Comparison of ENCODE assay signal across 8 cellular contexts in genomic region chr2:39469807-39470206, GRCh38. TPM values are rescaled to one million over a fixed set of nuclear protein-coding genes. Genes with fewer than 3 reads are reported as not detected.
DNase-seq lines count a peak whose midpoint lies in the region; ATAC-seq and TF ChIP-seq lines count a peak whose summit lies in the region.

No MANE protein-coding gene starts in this region.

- H3K4ac ChIP-seq in mesendoderm (ENCODE audit: low read depth, low read length): no peak overlapping the region

- H2BK120ac ChIP-seq in mesendoderm (ENCODE audit: low read depth, low read length): no peak overlapping the region

- intact Hi-C loops in MCF 10A (cut with micrococcal nuclease): no loop called here

- H3K27me3 ChIP-seq in GM06990 (replicated peaks; ENCODE audit: control insufficient read depth, insufficient read depth, low read length) (no peaks in the 10 kb centered on the region), mesendoderm (ENCODE audit: insufficient read depth, low read length, poor library complexity) (no peaks in the 10 kb centered on the region)

- H3K79me2 ChIP-seq in mesendoderm (ENCODE audit: control insufficient read depth, insufficient read depth, low read length): no peaks in the 10 kb centered on the region

- H3K27ac Mint-ChIP-seq in MCF 10A (ENCODE audit: low read depth, unreplicated experiment): peak overlapping the region; percentile 49

- POLR2A ChIA-PET in MCF 10A (lab: Yijun Ruan, JAX): interaction anchor here (0.7 to 3.2 kb wide), 9 partner anchors 12 to 90 kb away, joined by 3 to 41 read pairs (median 4); partner anchors contain the start of gene MAP4K3

- DNase-seq in GM06990 (ENCODE audit: extremely low read depth, insufficient read length) (peak; percentile 52), MCF 10A (ENCODE audit: unreplicated experiment) (peak; percentile 40), mesendoderm (peak; percentile 66), SHP77 (lab: John Stamatoyannopoulos, UW) (no peak), NCI-H345 treated with DMSO at 0.1 percent for 48 hours (lab: John Stamatoyannopoulos, UW; ENCODE audit: unreplicated experiment) (no peak)
- DNase-seq in activated CD8-positive, alpha-beta memory T cell treated with anti-CD3 and anti-CD28 coated beads, Interleukin-2, amount 50 U/mL, for 48 hours: no peak

- H3K36me3 ChIP-seq in GM06990 (ENCODE audit: control insufficient read depth, insufficient read depth, low read length): no peaks in the 10 kb centered on the region
- H3K36me3 ChIP-seq in mesendoderm (ENCODE audit: control insufficient read depth, insufficient read depth, low read length): no peaks in the 10 kb centered on the region

- H3K36me3 Mint-ChIP-seq in MCF 10A (ENCODE audit: insufficient read depth, unreplicated experiment): peaks cover 15% of the 10 kb centered on the region

- no peak overlapping the region for H3K9ac ChIP-seq in mesendoderm (ENCODE audit: low read length)

- H3K56ac ChIP-seq in mesendoderm (ENCODE audit: low read length): no peak overlapping the region

- peak overlapping the region; percentile 35 for H3K4me3 Mint-ChIP-seq in MCF 10A (ENCODE audit: unreplicated experiment)

- CTCF ChIA-PET in MCF 10A (lab: Yijun Ruan, JAX): interaction anchor here (0.8 to 1.1 kb wide), 4 partner anchors 29 to 227 kb away, joined by 3 to 5 read pairs (median 3); no protein-coding TSS in a partner anchor

- H3K18ac ChIP-seq in mesendoderm (ENCODE audit: low read length): no peak overlapping the region

- no peak overlapping the region for H3K4me2 ChIP-seq in mesendoderm (ENCODE audit: low read length)

- H4K8ac ChIP-seq in mesendoderm (ENCODE audit: low read depth, low read length): no peak overlapping the region

- H3K9me3 Mint-ChIP-seq in MCF 10A (ENCODE audit: unreplicated experiment): no peaks in the 10 kb centered on the region

- H2BK5ac ChIP-seq in mesendoderm (ENCODE audit: low read length): no peak overlapping the region

- no TSS peak for BruUV-seq in MCF 10A (replicated peaks; lab: Mats Ljungman, UMichigan)

- ATAC-seq in GM21381 (IDR thresholded peaks at IDR 0.05; ENCODE audit: unreplicated experiment): peak; percentile 85
- ATAC-seq in HG03521 (IDR thresholded peaks at IDR 0.05; ENCODE audit: unreplicated experiment): peak; percentile 78

- TF ChIP-seq CTCF in GM06990 (IDR thresholded peaks at IDR 0.05; ENCODE audit: insufficient read depth, low read length, poor library complexity, severe bottlenecking): no peak
- TF ChIP-seq CTCF in MCF 10A (IDR thresholded peaks at IDR 0.05; ENCODE audit: unreplicated experiment): no peak

- H3K4me3 ChIP-seq in GM06990 (replicated peaks; ENCODE audit: low read depth, low read length): no peak overlapping the region
- H3K4me3 ChIP-seq in mesendoderm (ENCODE audit: low read length): no peak overlapping the region

- no CpG with 5 or more reads among the region's 3 CpGs for WGBS in mesendoderm (ENCODE audit: extremely low coverage, insufficient coverage, low lambda C conversion rate)

- peak overlapping the region; percentile 48 for H3K27ac ChIP-seq in mesendoderm (ENCODE audit: low read depth, low read length)

- H2BK15ac ChIP-seq in mesendoderm (replicated peaks; ENCODE audit: low read depth): no peak overlapping the region

- H4K5ac ChIP-seq in mesendoderm (ENCODE audit: low read length): no peak overlapping the region

- H3K27me3 Mint-ChIP-seq in MCF 10A (ENCODE audit: insufficient read depth, unreplicated experiment): no peaks in the 10 kb centered on the region

- H3K79me1 ChIP-seq in mesendoderm (ENCODE audit: low read length): no peaks in the 10 kb centered on the region

- no peak overlapping the region for H2AK5ac ChIP-seq in mesendoderm (ENCODE audit: low read length)

- no peak overlapping the region for H3K23ac ChIP-seq in mesendoderm (ENCODE audit: low read length)

- peaks cover 5% of the 10 kb centered on the region for H3K4me1 ChIP-seq in mesendoderm (ENCODE audit: control insufficient read depth, low read depth, low read length)

- peaks cover 34% of the 10 kb centered on the region for H3K4me1 Mint-ChIP-seq in MCF 10A (ENCODE audit: insufficient read depth, unreplicated experiment)

RNA-seq across cellular contexts. Expression of gene MAP4K3, which starts 32.7 kb away (rescaled TPM):
- total RNA-seq in MCF 10A (2022): 30.2 and 36.0 TPM in 2 replicates
- 24.1 TPM for polyA plus RNA-seq in mesendoderm (2013, experiment 1 of 2)
- 25.5 TPM for polyA plus RNA-seq in mesendoderm (2013, experiment 2 of 2)

Comparison
In these comparisons a context has a peak if more than half of its experiments do, and no peak if none do; other contexts are left out.
1. DNase-seq: peak in GM06990 (single experiment), MCF 10A (single experiment) and mesendoderm (single experiment); none in activated CD8-positive, alpha-beta memory T cell treated with anti-CD3 and anti-CD28 coated beads, Interleukin-2, amount 50 U/mL, for 48 hours (single experiment), SHP77 (0 of 2) and NCI-H345 treated with DMSO at 0.1 percent for 48 hours (single experiment).